Comparison of ENCODE assay signal across 25 cellular contexts in the genomic region with DNA sequence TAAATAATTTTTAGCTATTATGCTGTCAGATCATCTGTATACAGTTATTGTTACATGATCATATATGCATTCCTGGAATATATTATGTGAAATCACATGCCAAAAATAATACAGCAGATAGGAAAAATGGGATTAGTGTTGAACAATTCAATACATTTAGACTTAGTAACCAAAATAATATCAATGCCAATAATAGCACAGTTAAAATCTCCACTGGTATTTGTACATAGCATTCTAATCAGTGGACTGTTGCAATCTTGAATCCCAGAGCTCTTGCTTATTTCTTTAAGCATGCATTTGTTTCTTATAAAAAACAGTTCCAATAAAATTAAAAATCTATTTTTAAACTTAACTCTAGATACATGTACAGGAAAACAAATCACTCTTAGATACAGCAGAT.
DNase-seq lines count a peak whose midpoint lies in the region; ATAC-seq and TF ChIP-seq lines count a peak whose summit lies in the region.
"Had no signal": no experiment of that assay in that cellular context is flagged by ENCODE, and none has a peak within 500 bp of the region (broad histone marks: within the 10 kb centered on the region; RNA-seq: fewer than 3 reads in every experiment).

No MANE protein-coding gene starts in this region.

- peaks cover 0 to 4% of the 10 kb centered on the region in 2 experiments; a peak in 2 of 4 replicates for H3K4me1 ChIP-seq in SK-N-SH (ENCODE audit: control insufficient read depth in 1 of 2, insufficient read depth in 2 of 2, low read depth in 1 of 2, low read length in 1 of 2)
- H3K4me1 ChIP-seq: ascending aorta, esophagus squamous epithelium, thyroid gland had no signal

- CTCF ChIA-PET in SK-N-SH (lab: Yijun Ruan, JAX) = interaction anchor here (1.1 kb wide), 1 partner anchor 81 kb away, joined by 3 read pairs; no protein-coding TSS in a partner anchor

- H3K9me3 ChIP-seq in SK-N-SH = no peaks in the 10 kb centered on the region
- H3K9me3 ChIP-seq: ascending aorta, esophagus squamous epithelium, thyroid gland had no signal

- POLR2A ChIA-PET in SK-N-SH (lab: Yijun Ruan, JAX) = no interaction called here

- no peaks in the 10 kb centered on the region for H3K9me2 ChIP-seq in SK-N-SH

- no peak for ATAC-seq in HG02981 (IDR thresholded peaks at IDR 0.05; ENCODE audit: unreplicated experiment)
- ATAC-seq in GM18517 (IDR thresholded peaks at IDR 0.05; ENCODE audit: unreplicated experiment) = no peak
- ATAC-seq: CD8-positive, alpha-beta T cell; left ventricle myocardium superior; right cardiac atrium; stimulated activated naive CD8-positive, alpha-beta T cell treated with anti-CD3 and anti-CD28 coated beads, Interleukin-15, amount 100 ng/mL, for 72 hours had no signal

- H3F3A ChIP-seq in SK-N-SH (replicated peaks; ENCODE audit: insufficient read depth) = no peaks in the 10 kb centered on the region

- DNase-seq in AG09309 (ENCODE audit: low read depth) (peak; percentile 25), SK-N-SH (no peak), dedifferentiated amniotic fluid mesenchymal stem cell (ENCODE audit: extremely low spot score) (peak; percentile 79), iris pigment epithelial cell (ENCODE audit: low read depth) (peak; percentile 80), amygdala (lab: John Stamatoyannopoulos, UW) (no peak), DMS53 treated with DMSO at 0.1 percent for 48 hours (lab: John Stamatoyannopoulos, UW; ENCODE audit: unreplicated experiment) (no peak)
- DNase-seq: CD8-positive, alpha-beta T cell; esophagus squamous epithelium; glutamatergic neuron; HCEC 1CT; islet precursor cell; left ventricle myocardium superior; NCI-H1048; NCI-H82; posterior cingulate gyrus; right cardiac atrium; SIG-M5; stimulated activated CD4-positive, alpha-beta T cell treated with anti-CD3 and anti-CD28 coated beads, Interleukin-12 subunit alpha, Interleukin-12 subunit beta, amount 100 ng/mL, for 4 hours; stimulated activated CD4-positive, alpha-beta T cell treated with anti-CD3 and anti-CD28 coated beads, Interleukin-2, amount 100 ng/mL, for 48 hours; stimulated activated naive CD8-positive, alpha-beta T cell treated with anti-CD3 and anti-CD28 coated beads, Interleukin-15, amount 100 ng/mL, for 72 hours; T-helper 9 cell; thyroid gland had no signal

- H3K27ac ChIP-seq in SK-N-SH (ENCODE audit: low read depth in 2 of 2, low read length in 1 of 2) = peak overlapping the region in 1 of 2 experiments; percentile 15; a peak in 1 of 4 replicates
- H3K27ac ChIP-seq: ascending aorta, esophagus squamous epithelium, thyroid gland had no signal

- no peaks in the 10 kb centered on the region for H3K36me3 ChIP-seq in SK-N-SH (replicated peaks in 1 of 2; ENCODE audit: control insufficient read depth in 1 of 2, insufficient read depth in 2 of 2, low read length in 1 of 2)
- H3K36me3 ChIP-seq: ascending aorta, esophagus squamous epithelium, thyroid gland had no signal

- H4K20me1 ChIP-seq in SK-N-SH (ENCODE audit: insufficient read depth) = no peaks in the 10 kb centered on the region

- no peaks in the 10 kb centered on the region for H3K79me2 ChIP-seq in SK-N-SH (ENCODE audit: insufficient read depth)

- no peak overlapping the region for H3K4me2 ChIP-seq in SK-N-SH

- H3K4me3 ChIP-seq in AG09309 (ENCODE audit: control insufficient read depth, low read depth, low read length) (no peak overlapping the region), SK-N-SH (ENCODE audit: low read depth in 2 of 2, low read length in 1 of 2) (no peak overlapping the region)
- H3K4me3 ChIP-seq: ascending aorta, esophagus squamous epithelium, thyroid gland had no signal

- TF ChIP-seq CTCF in AG09309 (IDR thresholded peaks at IDR 0.05; ENCODE audit: control insufficient read depth, insufficient read depth, low read depth, low read length, missing control alignments) = no peak
- TF ChIP-seq CTCF in SK-N-SH (IDR thresholded peaks at IDR 0.05) = no peak

- no peaks in the 10 kb centered on the region for H3K27me3 ChIP-seq in SK-N-SH (ENCODE audit: insufficient read depth)
- H3K27me3 ChIP-seq: ascending aorta, esophagus squamous epithelium, thyroid gland had no signal

- no peak overlapping the region for H3K9ac ChIP-seq in SK-N-SH

- no peak overlapping the region for H2AFZ ChIP-seq in SK-N-SH (ENCODE audit: low read depth)

- no peak for TF ChIP-seq RAD21 in SK-N-SH (IDR thresholded peaks at IDR 0.05; ENCODE audit: low read length)

- no peak for TF ChIP-seq EP300 in SK-N-SH (IDR thresholded peaks at IDR 0.05; ENCODE audit: borderline replicate concordance in 1 of 2, low read depth in 1 of 2, low read length in 1 of 2)

TF ChIP-seq in SK-N-SH, 30 proteins besides CTCF, POLR2A, EP300 and RAD21:
- TF ChIP-seq EZH2phosphoT487 (IDR thresholded peaks at IDR 0.05; ENCODE audit: borderline replicate concordance, low read depth) (no peak), NFIC (IDR thresholded peaks at IDR 0.05; ENCODE audit: borderline replicate concordance) (0 out of 2 replicates have a peak, but pooled peaks have one; percentile 12), MEF2A (IDR thresholded peaks at IDR 0.05; ENCODE audit: borderline replicate concordance, low read depth) (0 out of 2 replicates have a peak, but pooled peaks have one; percentile 24)
- TF ChIP-seq, protein P1, sequence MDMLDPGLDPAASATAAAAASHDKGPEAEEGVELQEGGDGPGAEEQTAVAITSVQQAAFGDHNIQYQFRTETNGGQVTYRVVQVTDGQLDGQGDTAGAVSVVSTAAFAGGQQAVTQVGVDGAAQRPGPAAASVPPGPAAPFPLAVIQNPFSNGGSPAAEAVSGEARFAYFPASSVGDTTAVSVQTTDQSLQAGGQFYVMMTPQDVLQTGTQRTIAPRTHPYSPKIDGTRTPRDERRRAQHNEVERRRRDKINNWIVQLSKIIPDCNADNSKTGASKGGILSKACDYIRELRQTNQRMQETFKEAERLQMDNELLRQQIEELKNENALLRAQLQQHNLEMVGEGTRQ (IDR thresholded peaks at IDR 0.05; ENCODE audit: borderline replicate concordance, low read depth, low read length) = no peak
- TF ChIP-seq, protein P2, sequence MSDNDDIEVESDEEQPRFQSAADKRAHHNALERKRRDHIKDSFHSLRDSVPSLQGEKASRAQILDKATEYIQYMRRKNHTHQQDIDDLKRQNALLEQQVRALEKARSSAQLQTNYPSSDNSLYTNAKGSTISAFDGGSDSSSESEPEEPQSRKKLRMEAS (IDR thresholded peaks at IDR 0.05; ENCODE audit: low read depth) = no peak
TF ChIP-seq in SK-N-SH: peak in this region for 2.

Comparison
In these comparisons a context has a peak if more than half of its experiments do, and no peak if none do; other contexts are left out.
1. DNase-seq: peak in AG09309 (single experiment), dedifferentiated amniotic fluid mesenchymal stem cell (single experiment) and iris pigment epithelial cell (single experiment); none in SK-N-SH (single experiment), amygdala (0 of 56) and DMS53 treated with DMSO at 0.1 percent for 48 hours (single experiment).